In the genomic region with DNA sequence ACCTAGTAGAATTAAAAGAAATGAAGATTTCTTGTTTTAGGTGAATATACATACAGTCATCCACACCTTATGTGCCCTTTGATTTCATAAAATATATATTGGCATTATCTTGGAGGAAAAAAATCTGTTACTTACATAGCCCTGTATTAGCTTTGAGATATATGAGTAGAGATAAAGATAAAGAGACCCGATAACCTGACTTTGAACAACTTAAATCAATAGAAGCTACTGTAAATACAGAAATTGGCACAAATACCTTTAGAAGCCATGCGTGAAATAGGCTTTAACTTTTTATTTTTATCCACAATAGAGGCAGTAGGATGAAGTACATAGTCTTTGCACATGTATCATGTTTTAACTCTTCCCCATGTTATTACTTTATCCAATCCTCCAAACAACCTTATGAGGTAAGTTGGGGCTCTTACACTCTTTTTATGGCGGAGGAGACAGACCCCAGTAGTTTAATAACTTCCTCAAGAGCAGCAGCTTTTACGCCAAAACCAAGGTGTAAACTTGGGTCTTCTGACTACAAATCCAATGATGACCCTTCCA, we compare ENCODE assay signal across 15 cellular contexts. TPM values are rescaled to one million over a fixed set of nuclear protein-coding genes. Genes with fewer than 3 reads are reported as not detected.
A peak's percentile ranks its signal among the peaks of the same experiment; 100 is the strongest.
DNase-seq lines count a peak whose midpoint lies in the region; ATAC-seq and TF ChIP-seq lines count a peak whose summit lies in the region.
"Had no signal": no experiment of that assay in that cellular context is flagged by ENCODE, and none has a peak within 500 bp of the region (broad histone marks: within the 10 kb centered on the region; RNA-seq: fewer than 3 reads in every experiment).

No MANE protein-coding gene starts in this region.

- CTCF ChIA-PET in activated naive CD4-positive, alpha-beta T cell treated with anti-CD3 and anti-CD28 coated beads, Interleukin-2, amount 10 ng/mL, durations not matched to agents 7 days and 5 days (lab: Charles Lee): interaction anchor here (1.1 to 3.9 kb wide), 2 partner anchors 12 to 82 kb away, joined by 3 to 35 read pairs; no protein-coding TSS in a partner anchor
- CTCF ChIA-PET in activated B cell treated with CpG ODN at 0.5 μM for 24 hours (lab: Charles Lee): interaction anchor here (3.4 to 4.3 kb wide), 2 partner anchors 12 to 81 kb away, joined by 13 to 32 read pairs; no protein-coding TSS in a partner anchor

- peaks cover 19 to 26% of the 10 kb centered on the region in 2 donors for H3K36me3 ChIP-seq in stomach smooth muscle (ENCODE audit: control insufficient read depth in 2 of 2, insufficient read depth in 2 of 2, low read length in 2 of 2)

- TF ChIP-seq CTCF in activated B cell treated with CpG ODN at 0.5 μM for 24 hours (IDR thresholded peaks at IDR 0.05): no peak

- H3K9ac ChIP-seq in stomach smooth muscle (ENCODE audit: low read length in 2 of 2): no peak overlapping the region

- peak overlapping the region; percentile 82 for H3K4me3 Mint-ChIP-seq in activated naive CD4-positive, alpha-beta T cell treated with anti-CD3 and anti-CD28 coated beads, Interleukin-2, amount 10 ng/mL, durations not matched to agents 7 days and 5 days
- H3K4me3 Mint-ChIP-seq in activated B cell treated with CpG ODN at 0.5 μM for 24 hours (peak overlapping the region; percentile 72), immature natural killer cell (peak overlapping the region; percentile 6 to 61 (median 31))

- intact Hi-C loops in activated B cell treated with CpG ODN at 0.5 μM for 24 hours (cut with micrococcal nuclease): loop anchor here (5.0 kb wide), 2 partner anchors 106 to 499 kb away; no protein-coding TSS in a partner anchor

- peak overlapping the region; percentile 3 to 28 for H3K4me3 ChIP-seq in stomach smooth muscle (ENCODE audit: low read length in 2 of 2)

- H3K27ac ChIP-seq in stomach smooth muscle (ENCODE audit: low read length): no peak overlapping the region

- H3K9me3 ChIP-seq in stomach smooth muscle (ENCODE audit: control insufficient read depth in 2 of 2, low read length in 2 of 2): no peaks in the 10 kb centered on the region
- H3K9me3 ChIP-seq: transverse colon had no signal

- H3K4me1 ChIP-seq in stomach smooth muscle (ENCODE audit: control insufficient read depth, insufficient read depth, low read length): peaks cover 12% of the 10 kb centered on the region

- DNase-seq in activated naive CD4-positive, alpha-beta T cell treated with anti-CD3 and anti-CD28 coated beads, Interleukin-2, amount 10 ng/mL, durations not matched to agents 7 days and 5 days: no peak
- DNase-seq in activated naive CD4-positive, alpha-beta T cell (lab: John Stamatoyannopoulos, UW): no peak
- DNase-seq in activated B cell treated with CpG ODN at 0.5 μM for 24 hours (no peak), immature natural killer cell (no peak), NCI-H446 treated with DMSO at 0.1 percent for 48 hours (lab: John Stamatoyannopoulos, UW) (no peak), HCEC 1CT (no peak)
- DNase-seq: hippocampal formation, mesendoderm, NCI-H146, NCI-H748 treated with DMSO at 0.1 percent for 48 hours, SHP77 treated with DMSO at 0.1 percent for 48 hours, transverse colon had no signal

- H3K27me3 Mint-ChIP-seq in activated naive CD4-positive, alpha-beta T cell treated with anti-CD3 and anti-CD28 coated beads, Interleukin-2, amount 10 ng/mL, durations not matched to agents 7 days and 5 days: peaks cover 7% of the 10 kb centered on the region
- no peaks in the 10 kb centered on the region for H3K27me3 Mint-ChIP-seq in activated B cell treated with CpG ODN at 0.5 μM for 24 hours
- peaks cover 11 to 18% (median 18%) of the 10 kb centered on the region in 3 donors for H3K27me3 Mint-ChIP-seq in immature natural killer cell (ENCODE audit: low read depth in 3 of 3)

- no peaks in the 10 kb centered on the region for H3K27me3 ChIP-seq in stomach smooth muscle (ENCODE audit: control insufficient read depth in 1 of 2, insufficient read depth in 2 of 2, low read length in 2 of 2)
- H3K27me3 ChIP-seq: transverse colon had no signal

- H3K4me1 Mint-ChIP-seq in activated naive CD4-positive, alpha-beta T cell treated with anti-CD3 and anti-CD28 coated beads, Interleukin-2, amount 10 ng/mL, durations not matched to agents 7 days and 5 days: peaks cover 59% of the 10 kb centered on the region
- peaks cover 66% of the 10 kb centered on the region for H3K4me1 Mint-ChIP-seq in activated B cell treated with CpG ODN at 0.5 μM for 24 hours
- H3K4me1 Mint-ChIP-seq in immature natural killer cell: peaks cover 35 to 59% of the 10 kb centered on the region in 2 donors

- H3K9me3 Mint-ChIP-seq in activated naive CD4-positive, alpha-beta T cell treated with anti-CD3 and anti-CD28 coated beads, Interleukin-2, amount 10 ng/mL, durations not matched to agents 7 days and 5 days: no peaks in the 10 kb centered on the region
- H3K9me3 Mint-ChIP-seq in activated B cell treated with CpG ODN at 0.5 μM for 24 hours (no peaks in the 10 kb centered on the region), immature natural killer cell (no peaks in the 10 kb centered on the region)

- peak overlapping the region; percentile 49 for H3K27ac Mint-ChIP-seq in activated naive CD4-positive, alpha-beta T cell treated with anti-CD3 and anti-CD28 coated beads, Interleukin-2, amount 10 ng/mL, durations not matched to agents 7 days and 5 days
- H3K27ac Mint-ChIP-seq in activated B cell treated with CpG ODN at 0.5 μM for 24 hours (peak overlapping the region; percentile 59), immature natural killer cell (peak overlapping the region in 2 of 6 donors; percentile 20 to 28)

- ATAC-seq in activated B cell treated with CpG ODN at 0.5 μM for 24 hours (ENCODE audit: low read depth): no peak
- ATAC-seq in HG03442 (IDR thresholded peaks at IDR 0.05; ENCODE audit: unreplicated experiment): no peak
- ATAC-seq: activated CD4-positive, CD25-positive, alpha-beta regulatory T cell treated with anti-CD3 and anti-CD28 coated beads, Interleukin-2, amount 50 U/mL, for 24 hours had no signal

- POLR2A ChIA-PET in activated B cell treated with CpG ODN at 0.5 μM for 24 hours (lab: Charles Lee): interaction anchor here (1.9 to 5.6 kb wide), 4 partner anchors 10 to 132 kb away, joined by 4 to 260 read pairs (median 54); a partner anchor contains a TSS

- peaks cover 58% of the 10 kb centered on the region for H3K36me3 Mint-ChIP-seq in activated naive CD4-positive, alpha-beta T cell treated with anti-CD3 and anti-CD28 coated beads, Interleukin-2, amount 10 ng/mL, durations not matched to agents 7 days and 5 days
- H3K36me3 Mint-ChIP-seq in activated B cell treated with CpG ODN at 0.5 μM for 24 hours (ENCODE audit: low read depth) (peaks cover 51% of the 10 kb centered on the region), immature natural killer cell (peaks cover 27 to 37% (median 35%) of the 10 kb centered on the region in 3 donors)

RNA-seq across cellular contexts. Expression of a gene that starts 2.0 kb away (rescaled TPM):
- 90.9 and 91.1 TPM in 2 replicates for total RNA-seq in activated B cell treated with CpG ODN at 0.5 μM for 24 hours
- 100 to 1,000 TPM in 1 of 3 donors, 10 to 100 TPM in 2; 63.9 to 122 (median 84.6) TPM for polyA plus RNA-seq in immature natural killer cell

Comparison
In these comparisons a context has a peak if more than half of its experiments do, and no peak if none do; other contexts are left out.
1. H3K4me3 Mint-ChIP-seq: peak in every context shown above with its lines; median percentile 82 in activated naive CD4-positive, alpha-beta T cell treated with anti-CD3 and anti-CD28 coated beads, Interleukin-2, amount 10 ng/mL, durations not matched to agents 7 days and 5 days; 72 in activated B cell treated with CpG ODN at 0.5 μM for 24 hours; 31 in immature natural killer cell.